8 cellular contexts compared by ENCODE assay signal in the genomic region with DNA sequence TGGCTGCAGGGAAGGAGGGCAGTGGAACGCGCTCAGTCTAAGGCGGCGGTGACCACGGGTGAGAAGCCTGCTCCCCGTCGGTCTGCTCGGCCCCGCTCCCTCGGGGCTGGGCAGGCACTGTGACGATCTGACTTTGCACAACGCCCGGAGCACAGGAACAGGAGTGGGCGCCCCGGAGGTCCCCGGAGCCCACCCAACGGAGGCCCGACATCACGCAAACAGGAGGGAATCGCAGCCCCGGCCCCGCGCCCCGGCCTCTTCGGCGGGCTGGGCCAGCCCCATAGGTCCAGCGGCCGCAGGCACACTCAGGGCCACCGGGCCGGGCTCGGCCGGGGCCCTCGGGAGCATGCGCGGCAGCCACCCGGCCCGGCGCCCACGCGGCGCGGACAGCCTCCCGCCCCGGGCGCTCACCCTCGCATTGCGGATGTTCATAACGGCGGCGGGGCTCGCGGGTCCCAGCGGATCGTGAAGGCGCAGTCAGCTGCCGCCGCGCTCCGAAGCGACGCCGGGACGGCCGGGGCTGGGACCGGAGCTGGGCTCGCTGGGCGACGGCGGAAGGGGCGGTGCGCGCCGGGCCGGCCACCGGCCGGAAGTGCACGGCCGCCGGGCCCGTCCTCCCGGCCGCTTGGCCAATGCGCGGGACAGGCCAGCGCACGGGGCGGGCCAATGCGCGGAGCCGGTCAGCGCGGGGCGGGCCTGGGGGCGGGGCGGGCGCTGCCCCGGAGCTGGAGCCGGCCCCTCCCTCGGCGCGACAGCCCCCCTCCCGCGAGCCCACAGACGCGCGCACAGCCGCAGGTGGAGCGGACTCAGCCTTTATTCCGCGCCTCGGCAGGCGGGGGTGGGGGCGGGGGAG. TPM values are rescaled to one million over a fixed set of nuclear protein-coding genes. Genes with fewer than 3 reads are reported as not detected.
DNase-seq lines count a peak whose midpoint lies in the region; ATAC-seq and TF ChIP-seq lines count a peak whose summit lies in the region.

A gene (minus strand): TSS at position 565 of the 853 bp plus-strand sequence. CDS start 133 bp downstream, at position 432.

- H3K4me1 Mint-ChIP-seq in activated naive CD8-positive, alpha-beta T cell treated with anti-CD3 and anti-CD28 coated beads, Interleukin-2, amount 50 U/mL, for 24 hours: peaks cover 33% of the 10 kb centered on the region
- H3K4me1 Mint-ChIP-seq in osteocyte (ENCODE audit: unreplicated experiment): peaks cover 10% of the 10 kb centered on the region

- no peaks in the 10 kb centered on the region; the same call in 1 of the 2 replicates for H3K4me1 ChIP-seq in ES-I3 (ENCODE audit: insufficient read depth, low read length)

- TF ChIP-seq CTCF in osteocyte (IDR thresholded peaks at IDR 0.05): no peak

- intact Hi-C loops in Right ventricle myocardium superior (cut with DNase I): no loop called here

- H3K36me3 ChIP-seq in ES-I3 (ENCODE audit: insufficient read depth, low read length): peaks cover 13% of the 10 kb centered on the region
- peaks cover 34% of the 10 kb centered on the region for H3K36me3 ChIP-seq in KOPT-K1 (ENCODE audit: insufficient read depth, low read length)
- peaks cover 5% of the 10 kb centered on the region; the same call in 1 of the 2 replicates for H3K36me3 ChIP-seq in SK-N-MC (ENCODE audit: insufficient read depth, low read length)

- H3K9me3 ChIP-seq in ES-I3 (ENCODE audit: control insufficient read depth, insufficient read depth, low read length) (no peaks in the 10 kb centered on the region), KOPT-K1 (ENCODE audit: insufficient read depth, low read length, poor library complexity, severe bottlenecking) (no peaks in the 10 kb centered on the region), SK-N-MC (ENCODE audit: low read depth, low read length) (no peaks in the 10 kb centered on the region)

- peak within 1 kb of the TSS; percentile 76 for H3K4me3 ChIP-seq in SK-N-MC

- peak; percentile 92 for ATAC-seq in GM21723 (IDR thresholded peaks at IDR 0.05; ENCODE audit: unreplicated experiment)
- peak; percentile 94 for ATAC-seq in activated naive CD8-positive, alpha-beta T cell treated with anti-CD3 and anti-CD28 coated beads, Interleukin-2, amount 50 U/mL, for 24 hours
- ATAC-seq in Right ventricle myocardium superior (ENCODE audit: poor library complexity): peak; percentile 97

- H3K27ac ChIP-seq in KOPT-K1 (ENCODE audit: low read depth, low read length, poor library complexity, severe bottlenecking) (peak within 1 kb of the TSS; percentile 86), SK-N-MC (peak within 1 kb of the TSS; percentile 50)

- H3K9me3 Mint-ChIP-seq in activated naive CD8-positive, alpha-beta T cell treated with anti-CD3 and anti-CD28 coated beads, Interleukin-2, amount 50 U/mL, for 24 hours: no peaks in the 10 kb centered on the region
- H3K9me3 Mint-ChIP-seq in osteocyte (ENCODE audit: unreplicated experiment): no peaks in the 10 kb centered on the region

- peaks cover 17% of the 10 kb centered on the region for H3K36me3 Mint-ChIP-seq in activated naive CD8-positive, alpha-beta T cell treated with anti-CD3 and anti-CD28 coated beads, Interleukin-2, amount 50 U/mL, for 24 hours (ENCODE audit: low read depth)
- H3K36me3 Mint-ChIP-seq in osteocyte (ENCODE audit: unreplicated experiment): peaks cover 5% of the 10 kb centered on the region

- no peak for DNase-seq in SK-N-MC (ENCODE audit: low read depth, low spot score)
- peak; percentile 65 for DNase-seq in activated naive CD8-positive, alpha-beta T cell treated with anti-CD3 and anti-CD28 coated beads, Interleukin-2, amount 50 U/mL, for 24 hours
- DNase-seq in Right ventricle myocardium superior: peak; percentile 81
- DNase-seq in osteocyte (ENCODE audit: extremely low spot score, unreplicated experiment): peak; percentile 90
- DNase-seq in OCI-M2 (lab: John Stamatoyannopoulos, UW; ENCODE audit: unreplicated experiment): no peak

- H3K27me3 Mint-ChIP-seq in activated naive CD8-positive, alpha-beta T cell treated with anti-CD3 and anti-CD28 coated beads, Interleukin-2, amount 50 U/mL, for 24 hours: no peaks in the 10 kb centered on the region
- H3K27me3 Mint-ChIP-seq in osteocyte (ENCODE audit: unreplicated experiment): no peaks in the 10 kb centered on the region

- H3K4me3 Mint-ChIP-seq in activated naive CD8-positive, alpha-beta T cell treated with anti-CD3 and anti-CD28 coated beads, Interleukin-2, amount 50 U/mL, for 24 hours: peak within 1 kb of the TSS; percentile 84
- H3K4me3 Mint-ChIP-seq in osteocyte (ENCODE audit: unreplicated experiment): peak within 1 kb of the TSS; percentile 81

- peak within 1 kb of the TSS; percentile 77 for H3K9ac ChIP-seq in ES-I3 (ENCODE audit: low read depth, low read length)
- peak within 1 kb of the TSS; percentile 68 for H3K9ac ChIP-seq in SK-N-MC (ENCODE audit: insufficient read length)

- H3K27ac Mint-ChIP-seq in activated naive CD8-positive, alpha-beta T cell treated with anti-CD3 and anti-CD28 coated beads, Interleukin-2, amount 50 U/mL, for 24 hours: peak within 1 kb of the TSS; percentile 81
- H3K27ac Mint-ChIP-seq in osteocyte (ENCODE audit: unreplicated experiment): no peak within 1 kb of the TSS

RNA-seq across cellular contexts. Expression of the gene that starts here (rescaled TPM):
- 70.4 TPM for total RNA-seq in Right ventricle myocardium superior
- total RNA-seq in osteocyte: 94.1 and 96.6 TPM in 2 replicates

Comparison
In these comparisons a context has a peak if more than half of its experiments do, and no peak if none do; other contexts are left out.
1. DNase-seq: peak in activated naive CD8-positive, alpha-beta T cell treated with anti-CD3 and anti-CD28 coated beads, Interleukin-2, amount 50 U/mL, for 24 hours (single experiment), Right ventricle myocardium superior (single experiment) and osteocyte (single experiment); none in SK-N-MC (single experiment) and OCI-M2 (single experiment).
2. Peak in every context shown above with its lines, with median percentiles within 50 percentile points of each other: ATAC-seq.